12 cellular contexts compared by ENCODE assay signal in genomic region chr16:4481526-4481925, GRCh38. TPM values are rescaled to one million over a fixed set of nuclear protein-coding genes. Genes with fewer than 3 reads are reported as not detected.
A peak's percentile ranks its signal among the peaks of the same experiment; 100 is the strongest.
DNase-seq lines count a peak whose midpoint lies in the region; ATAC-seq and TF ChIP-seq lines count a peak whose summit lies in the region.
"Had no signal": no experiment of that assay in that cellular context is flagged by ENCODE, and none has a peak within 500 bp of the region (broad histone marks: within the 10 kb centered on the region; RNA-seq: fewer than 3 reads in every experiment).

No MANE protein-coding gene starts in this region.

- no peaks in the 10 kb centered on the region for H3K27me3 Mint-ChIP-seq in activated naive CD4-positive, alpha-beta T cell treated with anti-CD3 and anti-CD28 coated beads, Interleukin-2, amount 10 ng/mL, durations not matched to agents 7 days and 5 days
- no peaks in the 10 kb centered on the region for H3K27me3 Mint-ChIP-seq in activated naive CD8-positive, alpha-beta T cell treated with anti-CD3 and anti-CD28 coated beads, Interleukin-2, amount 10 ng/mL, durations not matched to agents 7 days and 5 days

- H3F3A ChIP-seq in Loucy (ENCODE audit: low read depth), result no peaks in the 10 kb centered on the region
- no peaks in the 10 kb centered on the region for H3F3A ChIP-seq in PC-3 (ENCODE audit: low read length, unreplicated experiment)

- DNase-seq in activated naive CD4-positive, alpha-beta T cell treated with anti-CD3 and anti-CD28 coated beads, Interleukin-2, amount 10 ng/mL, durations not matched to agents 7 days and 5 days, result no peak
- DNase-seq in activated naive CD4-positive, alpha-beta T cell treated with anti-CD3 and anti-CD28 coated beads, Interleukin-2, amount 50 U/mL, for 16 hours, result no peak
- no peak for DNase-seq in activated naive CD8-positive, alpha-beta T cell treated with anti-CD3 and anti-CD28 coated beads, Interleukin-2, amount 10 ng/mL, durations not matched to agents 7 days and 5 days
- DNase-seq in trophoblast cell (no peak), coronary artery (ENCODE audit: low spot score) (no peak), PC-3 (no peak), EL (no peak)
- DNase-seq: DMS153, endodermal cell, KBM-7, SJCRH30 had no signal

- peaks cover 55% of the 10 kb centered on the region for H3K4me1 Mint-ChIP-seq in activated naive CD4-positive, alpha-beta T cell treated with anti-CD3 and anti-CD28 coated beads, Interleukin-2, amount 10 ng/mL, durations not matched to agents 7 days and 5 days
- peaks cover 43% of the 10 kb centered on the region for H3K4me1 Mint-ChIP-seq in activated naive CD8-positive, alpha-beta T cell treated with anti-CD3 and anti-CD28 coated beads, Interleukin-2, amount 10 ng/mL, durations not matched to agents 7 days and 5 days

- H3K79me1 ChIP-seq in trophoblast cell (ENCODE audit: low read length), result peaks cover 3% of the 10 kb centered on the region

- ATAC-seq in activated naive CD8-positive, alpha-beta T cell treated with anti-CD3 and anti-CD28 coated beads, Interleukin-2, amount 10 ng/mL, durations not matched to agents 7 days and 5 days (ENCODE audit: low read depth), result no peak
- ATAC-seq in PC-3, result no peak

- H3K27me3 ChIP-seq in Loucy (ENCODE audit: insufficient read depth, low read length, poor library complexity, severe bottlenecking) (no peaks in the 10 kb centered on the region), trophoblast cell (ENCODE audit: insufficient read depth, low read length) (no peaks in the 10 kb centered on the region), PC-3 (ENCODE audit: low read length) (no peaks in the 10 kb centered on the region)
- H3K27me3 ChIP-seq: SJCRH30 had no signal

- no peak overlapping the region for H4K91ac ChIP-seq in trophoblast cell (ENCODE audit: low read depth, low read length)

- no peak overlapping the region for H4K12ac ChIP-seq in trophoblast cell (ENCODE audit: low read depth, low read length)

- WGBS in trophoblast cell (ENCODE audit: extremely low coverage, insufficient coverage, insufficient read length), result no CpG with 5 or more reads among the region's 2 CpGs

- H3K9ac ChIP-seq in Loucy (ENCODE audit: low read depth, low read length, poor library complexity, severe bottlenecking), result no peak overlapping the region
- no peak overlapping the region for H3K9ac ChIP-seq in trophoblast cell (ENCODE audit: low read length)
- no peak overlapping the region for H3K9ac ChIP-seq in PC-3 (ENCODE audit: low read length)

- H3K4ac ChIP-seq in trophoblast cell (ENCODE audit: low read depth, low read length), result no peak overlapping the region

- H3K36me3 ChIP-seq in Loucy (ENCODE audit: insufficient read depth, low read length) (no peaks in the 10 kb centered on the region), trophoblast cell (ENCODE audit: control insufficient read depth in 1 of 2, insufficient read depth in 2 of 2, low read length in 2 of 2) (peaks cover 0 to 3% of the 10 kb centered on the region in 2 experiments), PC-3 (ENCODE audit: low read depth, low read length) (peaks cover 3% of the 10 kb centered on the region; the same call in 1 of the 2 replicates)
- H3K36me3 ChIP-seq: SJCRH30 had no signal

- POLR2A ChIA-PET in activated naive CD8-positive, alpha-beta T cell treated with anti-CD3 and anti-CD28 coated beads, Interleukin-2, amount 10 ng/mL, durations not matched to agents 7 days and 5 days (lab: Charles Lee), result interaction anchor here (0.7 to 2.1 kb wide), 5 partner anchors 24 to 227 kb away, joined by 3 to 13 read pairs (median 3); partner anchors contain the start of gene MGRN1
- POLR2A ChIA-PET in PC-3 (lab: Charles Lee; ENCODE audit: unreplicated experiment), result no interaction called here

- no TSS peak for BruUV-seq in PC-3 (replicated peaks; lab: Mats Ljungman, UMichigan)

- no peak overlapping the region for H3K4me3 Mint-ChIP-seq in activated naive CD4-positive, alpha-beta T cell treated with anti-CD3 and anti-CD28 coated beads, Interleukin-2, amount 10 ng/mL, durations not matched to agents 7 days and 5 days
- H3K4me3 Mint-ChIP-seq in activated naive CD8-positive, alpha-beta T cell treated with anti-CD3 and anti-CD28 coated beads, Interleukin-2, amount 10 ng/mL, durations not matched to agents 7 days and 5 days, result peak overlapping the region; percentile 36
- H3K4me3 Mint-ChIP-seq: endodermal cell had no signal

- H3K4me3 ChIP-seq in Loucy (ENCODE audit: low read length, poor library complexity, severe bottlenecking) (no peak overlapping the region), trophoblast cell (ENCODE audit: low read depth, low read length) (no peak overlapping the region), coronary artery (no peak overlapping the region), PC-3 (ENCODE audit: low read length) (no peak overlapping the region)
- H3K4me3 ChIP-seq: SJCRH30 had no signal

- intact Hi-C loops in PC-3 (cut with micrococcal nuclease), result no loop called here

- no peak overlapping the region for H2BK5ac ChIP-seq in trophoblast cell (ENCODE audit: low read depth, low read length, poor library complexity)

- peak overlapping the region; percentile 37 for H3K23ac ChIP-seq in trophoblast cell (ENCODE audit: low read length)

- H3K79me2 ChIP-seq in Loucy (ENCODE audit: insufficient read depth, low read length), result peaks cover 31% of the 10 kb centered on the region; the same call in 1 of the 2 replicates
- peaks cover 4% of the 10 kb centered on the region for H3K79me2 ChIP-seq in trophoblast cell (ENCODE audit: control insufficient read depth, insufficient read depth, low read length, poor library complexity)
- peaks cover 71% of the 10 kb centered on the region for H3K79me2 ChIP-seq in PC-3 (ENCODE audit: low read length)

- H3K9me3 ChIP-seq in Loucy (ENCODE audit: insufficient read depth, low read depth, low read length) (no peaks in the 10 kb centered on the region), trophoblast cell (ENCODE audit: insufficient read depth, low read depth, low read length) (no peaks in the 10 kb centered on the region), PC-3 (ENCODE audit: low read length) (no peaks in the 10 kb centered on the region)
- H3K9me3 ChIP-seq: SJCRH30 had no signal

- H2AFZ ChIP-seq in Loucy (ENCODE audit: low read length) (no peak overlapping the region), trophoblast cell (ENCODE audit: insufficient read depth, low read length, poor library complexity) (no peak overlapping the region), PC-3 (ENCODE audit: low read length) (no peak overlapping the region)

- no peaks in the 10 kb centered on the region for H3K9me3 Mint-ChIP-seq in activated naive CD4-positive, alpha-beta T cell treated with anti-CD3 and anti-CD28 coated beads, Interleukin-2, amount 10 ng/mL, durations not matched to agents 7 days and 5 days
- no peaks in the 10 kb centered on the region for H3K9me3 Mint-ChIP-seq in activated naive CD8-positive, alpha-beta T cell treated with anti-CD3 and anti-CD28 coated beads, Interleukin-2, amount 10 ng/mL, durations not matched to agents 7 days and 5 days
- H3K9me3 Mint-ChIP-seq: endodermal cell had no signal

- H4K20me1 ChIP-seq in Loucy (ENCODE audit: insufficient read depth, low read length, poor library complexity, severe bottlenecking), result no peaks in the 10 kb centered on the region
- no peaks in the 10 kb centered on the region for H4K20me1 ChIP-seq in PC-3 (ENCODE audit: low read length)

- H3K4me1 ChIP-seq in Loucy (ENCODE audit: insufficient read depth, low read length, poor library complexity, severe bottlenecking) (no peaks in the 10 kb centered on the region), trophoblast cell (ENCODE audit: control insufficient read depth in 1 of 2, insufficient read depth in 2 of 2, low read length in 2 of 2) (peaks cover 2 to 4% of the 10 kb centered on the region in 2 experiments), PC-3 (ENCODE audit: insufficient read depth, low read length) (peaks cover 10% of the 10 kb centered on the region)
- H3K4me1 ChIP-seq: SJCRH30 had no signal

- CTCF ChIA-PET in activated naive CD4-positive, alpha-beta T cell treated with anti-CD3 and anti-CD28 coated beads, Interleukin-2, amount 10 ng/mL, durations not matched to agents 7 days and 5 days (lab: Charles Lee), result interaction anchor here (0.8 kb wide), 1 partner anchor 104 kb away, joined by 3 read pairs; no protein-coding TSS in a partner anchor
- CTCF ChIA-PET in PC-3 (lab: Charles Lee), result no interaction called here

- H3K14ac ChIP-seq in trophoblast cell (ENCODE audit: low read length), result no peak overlapping the region

- peak overlapping the region; percentile 77 for H3K27ac Mint-ChIP-seq in activated naive CD4-positive, alpha-beta T cell treated with anti-CD3 and anti-CD28 coated beads, Interleukin-2, amount 10 ng/mL, durations not matched to agents 7 days and 5 days
- H3K27ac Mint-ChIP-seq in activated naive CD8-positive, alpha-beta T cell treated with anti-CD3 and anti-CD28 coated beads, Interleukin-2, amount 10 ng/mL, durations not matched to agents 7 days and 5 days, result peak overlapping the region; percentile 82
- H3K27ac Mint-ChIP-seq: endodermal cell had no signal

- no peak overlapping the region for H4K8ac ChIP-seq in trophoblast cell (ENCODE audit: low read depth, low read length)

- no peak overlapping the region for H3K18ac ChIP-seq in trophoblast cell (ENCODE audit: low read length)

- TF ChIP-seq CTCF in Loucy (conservative IDR thresholded peaks at IDR 0.05; ENCODE audit: low read length) (no peak), coronary artery (IDR thresholded peaks at IDR 0.05) (no peak), PC-3 (conservative IDR thresholded peaks at IDR 0.05; ENCODE audit: low read depth, low read length) (no peak)

- H2BK12ac ChIP-seq in trophoblast cell (ENCODE audit: low read length), result no peak overlapping the region

- peak overlapping the region; percentile 31 for H3K4me2 ChIP-seq in Loucy (ENCODE audit: low read depth, low read length, poor library complexity, severe bottlenecking)
- no peak overlapping the region for H3K4me2 ChIP-seq in trophoblast cell (ENCODE audit: low read length)
- no peak overlapping the region for H3K4me2 ChIP-seq in PC-3 (ENCODE audit: low read length)

- H3K9me2 ChIP-seq in Loucy (replicated peaks; ENCODE audit: low read depth, low read length) (no peaks in the 10 kb centered on the region), PC-3 (replicated peaks; ENCODE audit: low read length) (no peaks in the 10 kb centered on the region)

- no peak overlapping the region for H2BK120ac ChIP-seq in trophoblast cell (ENCODE audit: insufficient read depth, low read length, poor library complexity)

- H3K27ac ChIP-seq in trophoblast cell (ENCODE audit: low read depth, low read length), result no peak overlapping the region
- H3K27ac ChIP-seq in coronary artery, result no peak overlapping the region
- H3K27ac ChIP-seq in PC-3 (ENCODE audit: low read length), result no peak overlapping the region
- H3K27ac ChIP-seq: SJCRH30 had no signal

- no peak overlapping the region for H2AK5ac ChIP-seq in trophoblast cell (ENCODE audit: low read length)

- H3K36me3 Mint-ChIP-seq in activated naive CD4-positive, alpha-beta T cell treated with anti-CD3 and anti-CD28 coated beads, Interleukin-2, amount 10 ng/mL, durations not matched to agents 7 days and 5 days, result peaks cover 38% of the 10 kb centered on the region
- peaks cover 30% of the 10 kb centered on the region for H3K36me3 Mint-ChIP-seq in activated naive CD8-positive, alpha-beta T cell treated with anti-CD3 and anti-CD28 coated beads, Interleukin-2, amount 10 ng/mL, durations not matched to agents 7 days and 5 days

RNA-seq across cellular contexts. Expression of gene HMOX2, which starts 5.3 kb away (rescaled TPM):
- total RNA-seq in activated naive CD8-positive, alpha-beta T cell treated with anti-CD3 and anti-CD28 coated beads, Interleukin-2, amount 10 ng/mL, durations not matched to agents 7 days and 5 days, result 10 to 100 TPM; 84.5 to 86.9 TPM
- 31.1 and 32.4 TPM in 2 replicates for polyA plus RNA-seq in trophoblast cell (2013)
- total RNA-seq in PC-3 (2014; rRNA removed), result 86.9 and 88.1 TPM in 2 replicates

RNA-seq across cellular contexts. Expression of gene NMRAL1, which starts 7.1 kb away (rescaled TPM):
- total RNA-seq in activated naive CD8-positive, alpha-beta T cell treated with anti-CD3 and anti-CD28 coated beads, Interleukin-2, amount 10 ng/mL, durations not matched to agents 7 days and 5 days, result 10 to 100 TPM; 64.5 to 64.6 TPM
- polyA plus RNA-seq in trophoblast cell (2013), result 55.3 and 56.9 TPM in 2 replicates
- 92.6 and 119 TPM in 2 replicates for total RNA-seq in PC-3 (2014; rRNA removed)

RNA-seq across cellular contexts. Expression of gene DNAJA3, which starts 55.9 kb away (rescaled TPM):
- 10 to 100 TPM; 52.2 to 62.2 TPM for total RNA-seq in activated naive CD8-positive, alpha-beta T cell treated with anti-CD3 and anti-CD28 coated beads, Interleukin-2, amount 10 ng/mL, durations not matched to agents 7 days and 5 days
- 32.8 and 34.3 TPM in 2 replicates for polyA plus RNA-seq in trophoblast cell (2013)
- total RNA-seq in PC-3 (2014; rRNA removed), result 123 and 158 TPM in 2 replicates

RNA-seq across cellular contexts. Expression of gene CDIP1, which starts 57.0 kb away (rescaled TPM):
- 10 to 100 TPM; 36.3 to 42.1 TPM for total RNA-seq in activated naive CD8-positive, alpha-beta T cell treated with anti-CD3 and anti-CD28 coated beads, Interleukin-2, amount 10 ng/mL, durations not matched to agents 7 days and 5 days
- 11.1 and 11.9 TPM in 2 replicates for polyA plus RNA-seq in trophoblast cell (2013)
- 7.1 and 8.7 TPM in 2 replicates for total RNA-seq in PC-3 (2014; rRNA removed)
